22 cellular contexts compared by ENCODE assay signal in the genomic region with DNA sequence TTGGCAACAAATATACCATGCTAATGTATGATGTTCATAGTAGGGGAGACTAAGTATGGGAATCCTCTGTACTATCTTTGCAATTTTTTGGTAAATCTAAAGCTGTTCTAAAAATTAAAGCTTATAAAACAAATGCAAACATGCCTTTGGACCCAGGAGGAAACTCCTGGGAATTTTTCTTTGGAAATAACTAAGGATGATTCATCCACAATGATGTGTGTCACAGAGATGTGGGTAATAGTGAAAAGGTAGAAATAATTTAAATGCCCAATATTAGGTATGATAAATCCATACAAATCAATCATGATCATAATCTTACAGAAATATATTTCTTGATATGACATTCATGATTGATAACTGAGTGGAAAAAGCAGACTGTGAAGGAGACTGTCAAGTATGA.
A peak's percentile ranks its signal among the peaks of the same experiment; 100 is the strongest.
DNase-seq lines count a peak whose midpoint lies in the region; ATAC-seq, FAIRE-seq and TF ChIP-seq lines count a peak whose summit lies in the region.
"Had no signal": no experiment of that assay in that cellular context is flagged by ENCODE, and none has a peak within 500 bp of the region (broad histone marks: within the 10 kb centered on the region; RNA-seq: fewer than 3 reads in every experiment).

No MANE protein-coding gene starts in this region.

- no peak overlapping the region for H3K27ac Mint-ChIP-seq in astrocyte (ENCODE audit: unreplicated experiment)
- H3K27ac Mint-ChIP-seq in natural killer cell treated with Interleukin-12 subunit alpha and Interleukin-12 subunit beta and Interleukin-15 and Interleukin-18, amount 100 ng/mL, for 72 hours, result no peak overlapping the region
- H3K27ac Mint-ChIP-seq: activated naive CD4-positive, alpha-beta T cell treated with anti-CD3 and anti-CD28 coated beads for 36 hours; dendritic cell treated with granulocyte-macrophage colony-stimulating factor and Interleukin-4, amounts not matched to agents 40 ng/mL and 50 ng/mL, for 4 days had no signal

- H2AFZ ChIP-seq in astrocyte (ENCODE audit: low read depth, low read length), result no peak overlapping the region
- H2AFZ ChIP-seq: GM23338 had no signal

- H3K9me3 Mint-ChIP-seq in astrocyte (ENCODE audit: unreplicated experiment), result peaks cover 3% of the 10 kb centered on the region
- H3K9me3 Mint-ChIP-seq in natural killer cell treated with Interleukin-12 subunit alpha and Interleukin-12 subunit beta and Interleukin-15 and Interleukin-18, amount 100 ng/mL, for 72 hours, result no peaks in the 10 kb centered on the region
- H3K9me3 Mint-ChIP-seq: activated naive CD4-positive, alpha-beta T cell treated with anti-CD3 and anti-CD28 coated beads for 36 hours had no signal

- DNase-seq in ACHN (peak; percentile 7), HT1080 (ENCODE audit: low read depth) (peak; percentile 31), astrocyte (ENCODE audit: low read depth) (no peak), foreskin keratinocyte (peak in 1 of 2 donors; percentile 47), upper lobe of right lung (no peak)
- DNase-seq in natural killer cell treated with Interleukin-12 subunit alpha and Interleukin-12 subunit beta and Interleukin-15 and Interleukin-18, amount 100 ng/mL, for 72 hours (ENCODE audit: low spot score), result no peak
- DNase-seq: activated CD4-positive, alpha-beta T cell treated with anti-CD3 and anti-CD28 coated beads for 4 hours; activated naive CD4-positive, alpha-beta T cell treated with anti-CD3 and anti-CD28 coated beads for 36 hours; activated T-cell treated with anti-CD3 and anti-CD28 coated beads, Interleukin-2, amount 50 U/mL, for 48 hours; heart right ventricle; naive B cell; NCI-H526; nucleus accumbens had no signal

- H3K4me3 Mint-ChIP-seq in astrocyte (ENCODE audit: unreplicated experiment), result no peak overlapping the region
- no peak overlapping the region for H3K4me3 Mint-ChIP-seq in natural killer cell treated with Interleukin-12 subunit alpha and Interleukin-12 subunit beta and Interleukin-15 and Interleukin-18, amount 100 ng/mL, for 72 hours
- H3K4me3 Mint-ChIP-seq: activated naive CD4-positive, alpha-beta T cell treated with anti-CD3 and anti-CD28 coated beads for 36 hours; CD14-positive monocyte; dendritic cell treated with granulocyte-macrophage colony-stimulating factor and Interleukin-4, amounts not matched to agents 40 ng/mL and 50 ng/mL, for 4 days; GM23338; naive B cell had no signal

- peaks cover 24% of the 10 kb centered on the region for H3K79me2 ChIP-seq in astrocyte (ENCODE audit: insufficient read depth, low read length)

- TF ChIP-seq CTCF in astrocyte (IDR thresholded peaks at IDR 0.05; ENCODE audit: insufficient read depth, low read depth, low read length), result no peak
- TF ChIP-seq CTCF in foreskin keratinocyte (conservative IDR thresholded peaks at IDR 0.05), result no peak
- TF ChIP-seq CTCF in upper lobe of right lung (IDR thresholded peaks at IDR 0.05), result no peak

- intact Hi-C loops in upper lobe of right lung (cut with DNase I), result no loop called here

- no peak overlapping the region for H3K27ac ChIP-seq in astrocyte (ENCODE audit: low read depth, low read length)
- peak overlapping the region; percentile 47 for H3K27ac ChIP-seq in foreskin keratinocyte
- no peak overlapping the region for H3K27ac ChIP-seq in upper lobe of right lung
- H3K27ac ChIP-seq: heart right ventricle, KMS-11, SK-N-MC had no signal

- H3K9me3 ChIP-seq in astrocyte (ENCODE audit: insufficient read depth, low read depth, low read length), result no peaks in the 10 kb centered on the region
- no peaks in the 10 kb centered on the region for H3K9me3 ChIP-seq in upper lobe of right lung
- H3K9me3 ChIP-seq: heart right ventricle had no signal

- H3K27me3 ChIP-seq in astrocyte (ENCODE audit: insufficient read depth, low read length) (no peaks in the 10 kb centered on the region), foreskin keratinocyte (no peaks in the 10 kb centered on the region), upper lobe of right lung (no peaks in the 10 kb centered on the region)
- H3K27me3 ChIP-seq: heart right ventricle had no signal

- H3K4me1 ChIP-seq in astrocyte (ENCODE audit: insufficient read depth, low read length), result peaks cover 30% of the 10 kb centered on the region
- H3K4me1 ChIP-seq in foreskin keratinocyte, result peaks cover 79% of the 10 kb centered on the region
- H3K4me1 ChIP-seq in upper lobe of right lung, result peaks cover 2% of the 10 kb centered on the region

- H4K20me1 ChIP-seq in astrocyte (ENCODE audit: insufficient read depth, low read length), result peaks cover 32% of the 10 kb centered on the region

- ATAC-seq in foreskin keratinocyte, result no peak
- no peak for ATAC-seq in upper lobe of right lung
- no peak for ATAC-seq in natural killer cell treated with Interleukin-12 subunit alpha and Interleukin-12 subunit beta and Interleukin-15 and Interleukin-18, amount 100 ng/mL, for 72 hours
- no peak for ATAC-seq in HG02884 (IDR thresholded peaks at IDR 0.05; ENCODE audit: unreplicated experiment)
- no peak for ATAC-seq in GM18520 (IDR thresholded peaks at IDR 0.05; ENCODE audit: unreplicated experiment)
- ATAC-seq: GM23338 had no signal

- H3K36me3 Mint-ChIP-seq in astrocyte (ENCODE audit: low read depth, unreplicated experiment), result peaks cover 2% of the 10 kb centered on the region
- H3K36me3 Mint-ChIP-seq in natural killer cell treated with Interleukin-12 subunit alpha and Interleukin-12 subunit beta and Interleukin-15 and Interleukin-18, amount 100 ng/mL, for 72 hours, result no peaks in the 10 kb centered on the region

- no peaks in the 10 kb centered on the region for H3K27me3 Mint-ChIP-seq in astrocyte (ENCODE audit: low read depth, unreplicated experiment)
- no peaks in the 10 kb centered on the region for H3K27me3 Mint-ChIP-seq in natural killer cell treated with Interleukin-12 subunit alpha and Interleukin-12 subunit beta and Interleukin-15 and Interleukin-18, amount 100 ng/mL, for 72 hours
- H3K27me3 Mint-ChIP-seq: dendritic cell treated with granulocyte-macrophage colony-stimulating factor and Interleukin-4, amounts not matched to agents 40 ng/mL and 50 ng/mL, for 4 days; naive B cell had no signal

- H3K4me1 Mint-ChIP-seq in astrocyte (ENCODE audit: low read depth, unreplicated experiment), result peaks cover 60% of the 10 kb centered on the region
- H3K4me1 Mint-ChIP-seq in natural killer cell treated with Interleukin-12 subunit alpha and Interleukin-12 subunit beta and Interleukin-15 and Interleukin-18, amount 100 ng/mL, for 72 hours (ENCODE audit: low read depth in 2 of 2), result peaks cover 28 to 36% of the 10 kb centered on the region in 2 donors

- peak; percentile 9 for FAIRE-seq in astrocyte (lab: Jason Lieb, UNC)
- FAIRE-seq: D721Med, HTR-8/SVneo had no signal

- no peaks in the 10 kb centered on the region for H3K36me3 ChIP-seq in astrocyte (ENCODE audit: insufficient read depth, low read length)
- H3K36me3 ChIP-seq in upper lobe of right lung, result no peaks in the 10 kb centered on the region

- no peak overlapping the region for H3K4me3 ChIP-seq in astrocyte (ENCODE audit: insufficient read depth, low read depth, low read length)
- no peak overlapping the region for H3K4me3 ChIP-seq in upper lobe of right lung
- H3K4me3 ChIP-seq: GM23338, heart right ventricle, SK-N-MC had no signal

- in situ Hi-C loops in ACHN (cut with HindIII; ENCODE audit: low pct_ligation_motif_present, low pct_unique_long_range_greater_than_20kb, low sequenced_read_pairs), result no loop called here

- H3K4me2 ChIP-seq in astrocyte (ENCODE audit: low read length), result peak overlapping the region; percentile 14
- H3K4me2 ChIP-seq: GM23338, KMS-11 had no signal

- no peak overlapping the region for H3K9ac ChIP-seq in astrocyte (ENCODE audit: low read length)
- H3K9ac ChIP-seq: KMS-11 had no signal

Comparison
In these comparisons a context has a peak if more than half of its experiments do, and no peak if none do; other contexts are left out.
1. DNase-seq: peak in ACHN (single experiment) and HT1080 (single experiment); none in astrocyte (single experiment), upper lobe of right lung (single experiment) and natural killer cell treated with Interleukin-12 subunit alpha and Interleukin-12 subunit beta and Interleukin-15 and Interleukin-18, amount 100 ng/mL, for 72 hours (single experiment).